In the genomic region with DNA sequence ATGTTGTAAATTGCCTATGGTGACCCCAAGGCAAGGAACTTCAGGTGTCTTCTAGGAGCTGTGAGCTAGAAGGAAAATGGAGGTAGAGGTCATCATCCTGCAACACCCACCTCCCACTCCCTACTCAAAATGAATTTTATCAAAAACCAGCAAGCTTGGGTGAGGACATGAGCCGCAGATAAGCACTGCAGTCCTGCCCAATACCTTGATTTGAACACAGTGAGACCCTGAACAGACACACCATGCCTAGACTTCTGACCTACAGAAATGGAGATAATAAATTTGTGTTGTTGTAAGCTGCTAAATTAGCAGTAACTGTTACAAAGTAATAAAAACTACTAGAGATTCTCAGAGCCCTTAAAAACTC, we compare ENCODE assay signal across 21 cellular contexts.
"Had no signal": no experiment of that assay in that cellular context is flagged by ENCODE, and none has a peak within 500 bp of the region (broad histone marks: within the 10 kb centered on the region; RNA-seq: fewer than 3 reads in every experiment).

No MANE protein-coding gene starts in this region.

- H3K4me3 ChIP-seq: body of pancreas, lung, spleen had no signal

- H3K27me3 Mint-ChIP-seq: activated CD4-positive, alpha-beta T cell treated with anti-CD3 and anti-CD28 coated beads, Interleukin-2, amount 10 ng/mL, durations not matched to agents 7 days and 5 days; activated naive CD8-positive, alpha-beta T cell; stimulated activated memory B cell treated with anti-CD40 and anti-IgM and Interleukin-4, amounts not matched to agents 10 μg/mL and 1 μg/mL and 100 μg/mL, for 72 hours had no signal

- DNase-seq: activated CD4-positive, alpha-beta T cell treated with anti-CD3 and anti-CD28 coated beads, Interleukin-2, amount 10 ng/mL, durations not matched to agents 7 days and 5 days; activated gamma-delta T cell; amygdala; body of pancreas; dermis blood vessel endothelial cell; effector memory CD4-positive, alpha-beta T cell; foreskin keratinocyte; kidney; nephron progenitor cell; nucleus accumbens; posterior cingulate gyrus; retina; SK-N-SH; spleen; stimulated activated CD4-positive, alpha-beta T cell treated with anti-CD3 and anti-CD28 coated beads, Interleukin-4, amount 100 ng/mL, for 4 hours had no signal

- H3K27ac Mint-ChIP-seq: activated CD4-positive, alpha-beta T cell treated with anti-CD3 and anti-CD28 coated beads, Interleukin-2, amount 10 ng/mL, durations not matched to agents 7 days and 5 days; activated naive CD8-positive, alpha-beta T cell; mesothelial cell of epicardium; stimulated activated memory B cell treated with anti-CD40 and anti-IgM and Interleukin-4, amounts not matched to agents 10 μg/mL and 1 μg/mL and 100 μg/mL, for 72 hours; T-helper 2 cell treated with Interferon-gamma antibody and Interleukin-4, amounts not matched to agents 5 μg/mL and 100 μg/mL, for 36 hours; WTC11 had no signal

- H3K4me3 Mint-ChIP-seq: activated CD4-positive, alpha-beta T cell treated with anti-CD3 and anti-CD28 coated beads, Interleukin-2, amount 10 ng/mL, durations not matched to agents 7 days and 5 days; activated naive CD8-positive, alpha-beta T cell; mesothelial cell of epicardium; nephron progenitor cell; stimulated activated memory B cell treated with anti-CD40 and anti-IgM and Interleukin-4, amounts not matched to agents 10 μg/mL and 1 μg/mL and 100 μg/mL, for 72 hours; T-helper 2 cell treated with Interferon-gamma antibody and Interleukin-4, amounts not matched to agents 5 μg/mL and 100 μg/mL, for 36 hours; WTC11 had no signal

- H3K9me3 Mint-ChIP-seq: activated CD4-positive, alpha-beta T cell treated with anti-CD3 and anti-CD28 coated beads, Interleukin-2, amount 10 ng/mL, durations not matched to agents 7 days and 5 days; mesothelial cell of epicardium; stimulated activated memory B cell treated with anti-CD40 and anti-IgM and Interleukin-4, amounts not matched to agents 10 μg/mL and 1 μg/mL and 100 μg/mL, for 72 hours; T-helper 2 cell treated with Interferon-gamma antibody and Interleukin-4, amounts not matched to agents 5 μg/mL and 100 μg/mL, for 36 hours; WTC11 had no signal
